In genomic region chr20:878511-879307, GRCh38 we compare ENCODE assay signal across 10 cellular contexts. TPM values are rescaled to one million over a fixed set of nuclear protein-coding genes. Genes with fewer than 3 reads are reported as not detected.
DNase-seq lines count a peak whose midpoint lies in the region; ATAC-seq and TF ChIP-seq lines count a peak whose summit lies in the region.
"Had no signal": no experiment of that assay in that cellular context is flagged by ENCODE, and none has a peak within 500 bp of the region (broad histone marks: within the 10 kb centered on the region; RNA-seq: fewer than 3 reads in every experiment).

No MANE protein-coding gene starts in this region.

- H3K4me3 ChIP-seq in A673 (ENCODE audit: low read depth, low read length, poor library complexity, severe bottlenecking): no peak overlapping the region
- no peak overlapping the region for H3K4me3 ChIP-seq in SK-N-MC
- H3K4me3 ChIP-seq in fibroblast of the aortic adventitia (ENCODE audit: low read depth, low read length): no peak overlapping the region

- CTCF ChIA-PET in A673 (lab: Charles Lee): no interaction called here

- H3K27ac ChIP-seq in A673 (ENCODE audit: low read depth, low read length, poor library complexity, severe bottlenecking): no peak overlapping the region
- H3K27ac ChIP-seq in SK-N-MC: no peak overlapping the region

- H3K4me1 ChIP-seq in A673 (ENCODE audit: insufficient read depth, low read length, poor library complexity, severe bottlenecking): no peaks in the 10 kb centered on the region

- no peak overlapping the region for H3K9ac ChIP-seq in SK-N-MC (ENCODE audit: insufficient read length)

- H3K9me3 ChIP-seq in A673 (ENCODE audit: low read depth, low read length, poor library complexity, severe bottlenecking): no peaks in the 10 kb centered on the region
- no peaks in the 10 kb centered on the region for H3K9me3 ChIP-seq in SK-N-MC (ENCODE audit: low read depth, low read length)

- POLR2A ChIA-PET in A673 (lab: Charles Lee; ENCODE audit: low non-redundant PET): no interaction called here

- intact Hi-C loops in A673 (cut with micrococcal nuclease; ENCODE audit: unreplicated experiment): no loop called here

- BruUV-seq in A673 (replicated peaks; lab: Mats Ljungman, UMichigan): no TSS peak

- peak; percentile 40 for DNase-seq in A673 (ENCODE audit: low spot score)
- DNase-seq in GM13977 (ENCODE audit: low spot score): peak; percentile 46
- DNase-seq in SK-N-MC (ENCODE audit: low read depth, low spot score): peak; percentile 18
- DNase-seq in fibroblast of the aortic adventitia (ENCODE audit: low read depth): peak; percentile 41
- no peak for DNase-seq in T-helper 1 cell
- no peak for DNase-seq in NCI-H774 (lab: John Stamatoyannopoulos, UW)
- no peak for DNase-seq in cerebellum (ENCODE audit: low spot score)
- DNase-seq: NCI-H2029 had no signal

- H3K36me3 ChIP-seq in A673 (ENCODE audit: insufficient read depth, low read length, poor library complexity, severe bottlenecking) (no peaks in the 10 kb centered on the region), SK-N-MC (ENCODE audit: insufficient read depth, low read length) (no peaks in the 10 kb centered on the region)

- in situ Hi-C loops in GM13977 (cut with MboI; ENCODE audit: low pct_unique_long_range_greater_than_20kb, low sequenced_read_pairs, unreplicated experiment): no loop called here

- TF ChIP-seq CTCF in A673 (conservative IDR thresholded peaks at IDR 0.05; ENCODE audit: low read depth, low read length): no peak
- TF ChIP-seq CTCF in GM13977 (IDR thresholded peaks at IDR 0.05; ENCODE audit: extremely low read depth, insufficient read depth, missing control alignments): no peak
- no peak for TF ChIP-seq CTCF in fibroblast of the aortic adventitia (IDR thresholded peaks at IDR 0.05; ENCODE audit: insufficient read depth, low read length)

- H3K27me3 ChIP-seq in A673 (replicated peaks; ENCODE audit: insufficient read depth, low read depth, low read length, poor library complexity): no peaks in the 10 kb centered on the region

- no peak for ATAC-seq in GM21825 (IDR thresholded peaks at IDR 0.05; ENCODE audit: unreplicated experiment)

RNA-seq across cellular contexts. Expression of gene ANGPT4, which starts 37.4 kb away (rescaled TPM):
- not detected in 2 replicates for total RNA-seq in A673 (2021)
- total RNA-seq in fibroblast of the aortic adventitia (ENCODE audit: low replicate concordance): not detected in 2 replicates
- total RNA-seq in cerebellum: 0.09 TPM
- total RNA-seq: osteocyte had no signal

RNA-seq across cellular contexts. Expression of gene FAM110A, which starts 45.2 kb away (rescaled TPM):
- total RNA-seq in A673 (2021) (11.7 and 12.2 TPM in 2 replicates), fibroblast of the aortic adventitia (ENCODE audit: low replicate concordance) (5.4 and 5.5 TPM in 2 replicates), cerebellum (3.5 TPM)

Comparison
In these comparisons a context has a peak if more than half of its experiments do, and no peak if none do; other contexts are left out.
1. DNase-seq: peak in A673 (single experiment), GM13977 (single experiment), SK-N-MC (single experiment) and fibroblast of the aortic adventitia (single experiment); none in T-helper 1 cell (0 of 5), NCI-H774 (single experiment) and cerebellum (single experiment).